Comparison of ENCODE assay signal across 1 cellular context in the genomic region with DNA sequence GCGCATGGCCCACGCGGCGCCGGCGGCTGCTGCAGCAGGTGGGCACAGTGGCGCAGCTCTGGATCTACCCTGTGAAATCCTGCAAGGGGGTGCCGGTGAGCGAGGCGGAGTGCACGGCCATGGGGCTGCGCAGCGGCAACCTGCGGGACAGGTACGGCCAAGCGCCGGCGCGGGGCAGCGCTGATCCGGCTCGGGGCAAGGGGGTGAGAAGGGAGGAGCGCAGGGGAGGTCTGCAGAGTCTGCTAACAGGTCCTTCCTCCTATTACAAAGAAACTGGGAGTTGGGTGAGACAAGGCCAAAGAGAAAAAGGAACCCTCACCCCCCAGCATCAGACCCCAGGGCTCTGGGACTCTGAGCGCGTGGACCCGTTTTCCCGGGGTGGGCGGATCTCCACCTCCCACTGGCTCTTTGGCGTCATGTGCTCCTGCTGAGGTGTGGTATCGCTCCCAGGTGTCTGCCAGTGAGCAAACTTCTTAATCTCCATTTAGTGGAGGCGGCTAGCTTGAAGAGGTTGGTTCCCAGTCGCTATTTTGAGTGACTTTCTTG.
TF ChIP-seq lines count a peak whose summit lies in the region.

No MANE protein-coding gene starts in this region.

TF ChIP-seq in HCT116, 20 proteins besides CTCF, POLR2A, EP300 and RAD21 (continued from another document):
- TF ChIP-seq REST (IDR thresholded peaks at IDR 0.05; ENCODE audit: low read depth) (no peak), SP1 (IDR thresholded peaks at IDR 0.05; ENCODE audit: low read depth) (no peak), CEBPB (IDR thresholded peaks at IDR 0.05; ENCODE audit: low read depth) (no peak), FOSL1 (IDR thresholded peaks at IDR 0.05; ENCODE audit: low read depth) (no peak), ATF3 (IDR thresholded peaks at IDR 0.05) (no peak), EZH2phosphoT487 (IDR thresholded peaks at IDR 0.05; ENCODE audit: borderline replicate concordance) (no peak), JUND (IDR thresholded peaks at IDR 0.05) (no peak), ZFX (IDR thresholded peaks at IDR 0.05) (peak; percentile 74; the same call in 1 of the 2 replicates)
- TF ChIP-seq, protein P1, sequence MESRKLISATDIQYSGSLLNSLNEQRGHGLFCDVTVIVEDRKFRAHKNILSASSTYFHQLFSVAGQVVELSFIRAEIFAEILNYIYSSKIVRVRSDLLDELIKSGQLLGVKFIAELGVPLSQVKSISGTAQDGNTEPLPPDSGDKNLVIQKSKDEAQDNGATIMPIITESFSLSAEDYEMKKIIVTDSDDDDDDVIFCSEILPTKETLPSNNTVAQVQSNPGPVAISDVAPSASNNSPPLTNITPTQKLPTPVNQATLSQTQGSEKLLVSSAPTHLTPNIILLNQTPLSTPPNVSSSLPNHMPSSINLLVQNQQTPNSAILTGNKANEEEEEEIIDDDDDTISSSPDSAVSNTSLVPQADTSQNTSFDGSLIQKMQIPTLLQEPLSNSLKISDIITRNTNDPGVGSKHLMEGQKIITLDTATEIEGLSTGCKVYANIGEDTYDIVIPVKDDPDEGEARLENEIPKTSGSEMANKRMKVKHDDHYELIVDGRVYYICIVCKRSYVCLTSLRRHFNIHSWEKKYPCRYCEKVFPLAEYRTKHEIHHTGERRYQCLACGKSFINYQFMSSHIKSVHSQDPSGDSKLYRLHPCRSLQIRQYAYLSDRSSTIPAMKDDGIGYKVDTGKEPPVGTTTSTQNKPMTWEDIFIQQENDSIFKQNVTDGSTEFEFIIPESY (IDR thresholded peaks at IDR 0.05; ENCODE audit: extremely low read depth, insufficient replicate concordance, low read length) = no peak
